ENCODE assay signal across 14 cellular contexts in genomic region chr5:65198777-65199120, GRCh38.
A peak's percentile ranks its signal among the peaks of the same experiment; 100 is the strongest.
DNase-seq lines count a peak whose midpoint lies in the region; FAIRE-seq and TF ChIP-seq lines count a peak whose summit lies in the region.
"Had no signal": no experiment of that assay in that cellular context is flagged by ENCODE, and none has a peak within 500 bp of the region (broad histone marks: within the 10 kb centered on the region; RNA-seq: fewer than 3 reads in every experiment).

No MANE protein-coding gene starts in this region.

- H3K4me1 ChIP-seq in SK-N-SH (ENCODE audit: control insufficient read depth in 1 of 2, insufficient read depth in 2 of 2, low read depth in 1 of 2, low read length in 1 of 2) (peaks cover 0 to 27% of the 10 kb centered on the region in 2 experiments; a peak in 3 of 4 replicates), fibroblast of lung (ENCODE audit: control insufficient read depth, extremely low read depth, insufficient read depth, low read length) (peaks cover 16% of the 10 kb centered on the region), skeletal muscle satellite cell (ENCODE audit: control insufficient read depth, insufficient read depth, low read length) (peaks cover 68% of the 10 kb centered on the region)
- H3K4me1 ChIP-seq: parathyroid adenoma had no signal

- TF ChIP-seq RAD21 in SK-N-SH (IDR thresholded peaks at IDR 0.05; ENCODE audit: low read length): no peak

- no peaks in the 10 kb centered on the region for H3K9me3 Mint-ChIP-seq in activated naive CD8-positive, alpha-beta T cell treated with anti-CD3 and anti-CD28 coated beads for 36 hours
- H3K9me3 Mint-ChIP-seq: activated naive CD4-positive, alpha-beta T cell treated with anti-CD3 and anti-CD28 coated beads for 36 hours had no signal

- H3K36me3 ChIP-seq in SK-N-SH (replicated peaks in 1 of 2; ENCODE audit: control insufficient read depth in 1 of 2, insufficient read depth in 2 of 2, low read length in 1 of 2) (peaks cover 6 to 47% of the 10 kb centered on the region in 2 experiments), fibroblast of lung (ENCODE audit: control insufficient read depth, insufficient read depth, low read length) (no peaks in the 10 kb centered on the region), skeletal muscle satellite cell (ENCODE audit: insufficient read depth, low read length) (peaks cover 41% of the 10 kb centered on the region)

- WGBS in SK-N-SH (ENCODE audit: low lambda C conversion rate): 6% methylated on average over 2 of the region's 2 CpGs

- peak; percentile 99 for FAIRE-seq in H54 (lab: Jason Lieb, UNC)

- H3K4me1 Mint-ChIP-seq in activated naive CD8-positive, alpha-beta T cell treated with anti-CD3 and anti-CD28 coated beads for 36 hours: peaks cover 3% of the 10 kb centered on the region

- H3K79me2 ChIP-seq in SK-N-SH (ENCODE audit: insufficient read depth): peaks cover 36% of the 10 kb centered on the region; the same call in 1 of the 2 replicates
- no peaks in the 10 kb centered on the region for H3K79me2 ChIP-seq in fibroblast of lung (ENCODE audit: control insufficient read depth, insufficient read depth, low read length)
- H3K79me2 ChIP-seq: parathyroid adenoma had no signal

- TF ChIP-seq EP300 in SK-N-SH (IDR thresholded peaks at IDR 0.05; ENCODE audit: borderline replicate concordance in 1 of 2, low read depth in 1 of 2, low read length in 1 of 2): peak; percentile 53 to 100; a peak in 3 of 4 replicates

- H3K27me3 ChIP-seq in SK-N-SH (ENCODE audit: insufficient read depth) (no peaks in the 10 kb centered on the region), fibroblast of lung (ENCODE audit: control insufficient read depth, insufficient read depth, low read length) (no peaks in the 10 kb centered on the region), skeletal muscle satellite cell (ENCODE audit: control insufficient read depth, insufficient read depth, low read length) (no peaks in the 10 kb centered on the region)

- H3K9me3 ChIP-seq in SK-N-SH: no peaks in the 10 kb centered on the region
- no peaks in the 10 kb centered on the region for H3K9me3 ChIP-seq in fibroblast of lung (ENCODE audit: control insufficient read depth, insufficient read depth, low read depth, low read length)
- H3K9me3 ChIP-seq in skeletal muscle satellite cell (replicated peaks; ENCODE audit: low read length): no peaks in the 10 kb centered on the region

- H4K20me1 ChIP-seq in SK-N-SH (ENCODE audit: insufficient read depth): no peaks in the 10 kb centered on the region
- H4K20me1 ChIP-seq in fibroblast of lung (ENCODE audit: control insufficient read depth, extremely low read depth, insufficient read depth, low read length): no peaks in the 10 kb centered on the region

- H2AFZ ChIP-seq in SK-N-SH (ENCODE audit: low read depth) (no peak overlapping the region), fibroblast of lung (ENCODE audit: low read length) (no peak overlapping the region)
- H2AFZ ChIP-seq: parathyroid adenoma had no signal

- H3K27ac ChIP-seq in SK-N-SH (ENCODE audit: low read depth in 2 of 2, low read length in 1 of 2) (peak overlapping the region; percentile 75 to 99; a peak in 3 of 4 replicates), fibroblast of lung (ENCODE audit: insufficient read depth, low read length) (peak overlapping the region; percentile 85)
- H3K27ac ChIP-seq: parathyroid adenoma had no signal

- DNase-seq in H54 (ENCODE audit: insufficient read length, low spot score): peak; percentile 26
- no peak for DNase-seq in SK-N-SH
- peak; percentile 86 to 100 for DNase-seq in fibroblast of lung (ENCODE audit: low read depth in 2 of 2)
- DNase-seq in activated naive CD8-positive, alpha-beta T cell treated with anti-CD3 and anti-CD28 coated beads for 36 hours: no peak
- DNase-seq in NCI-H1930 (lab: John Stamatoyannopoulos, UW): no peak
- DNase-seq in NCI-H1092 (lab: John Stamatoyannopoulos, UW): no peak
- DNase-seq: activated naive CD4-positive, alpha-beta T cell treated with anti-CD3 and anti-CD28 coated beads for 36 hours; DMS79 treated with DMSO at 0.1 percent for 48 hours; left colon; NCI-H345; stimulated activated CD4-positive, alpha-beta T cell treated with anti-CD3 and anti-CD28 coated beads, Interleukin-4, amount 100 ng/mL, for 1 hour; substantia nigra had no signal

- H3K4me2 ChIP-seq in SK-N-SH: peak overlapping the region; percentile 1; the same call in 1 of the 2 replicates
- H3K4me2 ChIP-seq in fibroblast of lung (ENCODE audit: extremely low read depth, insufficient read depth, low read length): peak overlapping the region; percentile 32
- peak overlapping the region; percentile 27 for H3K4me2 ChIP-seq in skeletal muscle satellite cell (ENCODE audit: low read length)

- TF ChIP-seq POLR2A in H54 (IDR thresholded peaks at IDR 0.05; ENCODE audit: low read depth, low read length): no peak

- H3K9me2 ChIP-seq in SK-N-SH: no peaks in the 10 kb centered on the region

- POLR2A ChIA-PET in SK-N-SH (lab: Yijun Ruan, JAX): no interaction called here

- peaks cover 2% of the 10 kb centered on the region for H3K36me3 Mint-ChIP-seq in activated naive CD8-positive, alpha-beta T cell treated with anti-CD3 and anti-CD28 coated beads for 36 hours

- no peaks in the 10 kb centered on the region for H3K27me3 Mint-ChIP-seq in activated naive CD8-positive, alpha-beta T cell treated with anti-CD3 and anti-CD28 coated beads for 36 hours

- CTCF ChIA-PET in SK-N-SH (lab: Yijun Ruan, JAX): interaction anchor here (1.0 kb wide), 1 partner anchor 237 kb away, joined by 3 read pairs; no protein-coding TSS in a partner anchor

- H3K9ac ChIP-seq in SK-N-SH (peak overlapping the region; percentile 76), fibroblast of lung (ENCODE audit: insufficient read depth, low read length) (no peak overlapping the region), skeletal muscle satellite cell (ENCODE audit: low read depth, low read length) (peak overlapping the region; percentile 85)
- H3K9ac ChIP-seq: parathyroid adenoma had no signal

- H3K4me3 ChIP-seq in SK-N-SH (ENCODE audit: low read depth in 2 of 2, low read length in 1 of 2) (no peak overlapping the region), fibroblast of lung (replicated peaks in 1 of 4; ENCODE audit: control extremely low read depth in 1 of 4, insufficient read depth in 1 of 4, low read depth in 3 of 4, low read length in 4 of 4) (no peak overlapping the region), skeletal muscle satellite cell (ENCODE audit: low read length) (no peak overlapping the region)

- peaks cover 52% of the 10 kb centered on the region for H3F3A ChIP-seq in SK-N-SH (replicated peaks; ENCODE audit: insufficient read depth)

- TF ChIP-seq CTCF in SK-N-SH (IDR thresholded peaks at IDR 0.05): no peak
- TF ChIP-seq CTCF in fibroblast of lung (conservative IDR thresholded peaks at IDR 0.05 in 1 of 2, IDR thresholded peaks at IDR 0.05 in 1 of 2; ENCODE audit: low read depth in 1 of 2, low read length in 2 of 2): no peak

- H3K27ac Mint-ChIP-seq in activated naive CD8-positive, alpha-beta T cell treated with anti-CD3 and anti-CD28 coated beads for 36 hours: no peak overlapping the region
- H3K27ac Mint-ChIP-seq: activated naive CD4-positive, alpha-beta T cell treated with anti-CD3 and anti-CD28 coated beads for 36 hours had no signal

- H3K4me3 Mint-ChIP-seq in activated naive CD8-positive, alpha-beta T cell treated with anti-CD3 and anti-CD28 coated beads for 36 hours: no peak overlapping the region
- H3K4me3 Mint-ChIP-seq: activated naive CD4-positive, alpha-beta T cell treated with anti-CD3 and anti-CD28 coated beads for 36 hours had no signal

TF ChIP-seq in SK-N-SH, 30 proteins besides CTCF, POLR2A, EP300 and RAD21 (continues in another document):
- peak; percentile 100 for TF ChIP-seq TCF12 (IDR thresholded peaks at IDR 0.05)
- peak; percentile 90; the same call in 1 of the 2 replicates for TF ChIP-seq POLR2AphosphoS5 (IDR thresholded peaks at IDR 0.05; ENCODE audit: low read depth, low read length)
- TF ChIP-seq, protein P1, sequence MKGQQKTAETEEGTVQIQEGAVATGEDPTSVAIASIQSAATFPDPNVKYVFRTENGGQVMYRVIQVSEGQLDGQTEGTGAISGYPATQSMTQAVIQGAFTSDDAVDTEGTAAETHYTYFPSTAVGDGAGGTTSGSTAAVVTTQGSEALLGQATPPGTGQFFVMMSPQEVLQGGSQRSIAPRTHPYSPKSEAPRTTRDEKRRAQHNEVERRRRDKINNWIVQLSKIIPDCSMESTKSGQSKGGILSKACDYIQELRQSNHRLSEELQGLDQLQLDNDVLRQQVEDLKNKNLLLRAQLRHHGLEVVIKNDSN (IDR thresholded peaks at IDR 0.05; ENCODE audit: borderline replicate concordance, low read depth): 0 out of 2 replicates have a peak, but pooled peaks have one; percentile 28
- TF ChIP-seq, protein P2, sequence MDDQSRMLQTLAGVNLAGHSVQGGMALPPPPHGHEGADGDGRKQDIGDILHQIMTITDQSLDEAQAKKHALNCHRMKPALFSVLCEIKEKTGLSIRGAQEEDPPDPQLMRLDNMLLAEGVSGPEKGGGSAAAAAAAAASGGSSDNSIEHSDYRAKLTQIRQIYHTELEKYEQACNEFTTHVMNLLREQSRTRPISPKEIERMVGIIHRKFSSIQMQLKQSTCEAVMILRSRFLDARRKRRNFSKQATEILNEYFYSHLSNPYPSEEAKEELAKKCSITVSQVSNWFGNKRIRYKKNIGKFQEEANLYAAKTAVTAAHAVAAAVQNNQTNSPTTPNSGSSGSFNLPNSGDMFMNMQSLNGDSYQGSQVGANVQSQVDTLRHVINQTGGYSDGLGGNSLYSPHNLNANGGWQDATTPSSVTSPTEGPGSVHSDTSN (IDR thresholded peaks at IDR 0.05): peak; percentile 94
- peak; percentile 99 for TF ChIP-seq FOSL2 (IDR thresholded peaks at IDR 0.05; ENCODE audit: borderline replicate concordance, low read depth)
- TF ChIP-seq FOXM1 (IDR thresholded peaks at IDR 0.05; ENCODE audit: low read depth): peak; percentile 96
- peak; percentile 90 for TF ChIP-seq NFIC (IDR thresholded peaks at IDR 0.05; ENCODE audit: borderline replicate concordance)
- peak; percentile 99 for TF ChIP-seq TEAD4 (IDR thresholded peaks at IDR 0.05; ENCODE audit: borderline replicate concordance, insufficient read depth)
- TF ChIP-seq EZH2phosphoT487 (IDR thresholded peaks at IDR 0.05; ENCODE audit: borderline replicate concordance, low read depth): no peak
- no peak for TF ChIP-seq SMC3 (IDR thresholded peaks at IDR 0.05; ENCODE audit: low read depth, low read length)
- peak; percentile 72; the same call in 1 of the 2 replicates for TF ChIP-seq SIN3A (IDR thresholded peaks at IDR 0.05; ENCODE audit: borderline replicate concordance, low read depth, low read length)

Comparison
In these comparisons a context has a peak if more than half of its experiments do, and no peak if none do; other contexts are left out.
1. DNase-seq: peak in H54 (single experiment) and fibroblast of lung (2 of 2); none in SK-N-SH (single experiment), activated naive CD8-positive, alpha-beta T cell treated with anti-CD3 and anti-CD28 coated beads for 36 hours (single experiment), NCI-H1930 (0 of 2) and NCI-H1092 (single experiment).
2. Peak in every context shown above with its lines, with median percentiles within 50 percentile points of each other: H3K4me2 ChIP-seq.